8 cellular contexts compared by ENCODE assay signal in the genomic region with DNA sequence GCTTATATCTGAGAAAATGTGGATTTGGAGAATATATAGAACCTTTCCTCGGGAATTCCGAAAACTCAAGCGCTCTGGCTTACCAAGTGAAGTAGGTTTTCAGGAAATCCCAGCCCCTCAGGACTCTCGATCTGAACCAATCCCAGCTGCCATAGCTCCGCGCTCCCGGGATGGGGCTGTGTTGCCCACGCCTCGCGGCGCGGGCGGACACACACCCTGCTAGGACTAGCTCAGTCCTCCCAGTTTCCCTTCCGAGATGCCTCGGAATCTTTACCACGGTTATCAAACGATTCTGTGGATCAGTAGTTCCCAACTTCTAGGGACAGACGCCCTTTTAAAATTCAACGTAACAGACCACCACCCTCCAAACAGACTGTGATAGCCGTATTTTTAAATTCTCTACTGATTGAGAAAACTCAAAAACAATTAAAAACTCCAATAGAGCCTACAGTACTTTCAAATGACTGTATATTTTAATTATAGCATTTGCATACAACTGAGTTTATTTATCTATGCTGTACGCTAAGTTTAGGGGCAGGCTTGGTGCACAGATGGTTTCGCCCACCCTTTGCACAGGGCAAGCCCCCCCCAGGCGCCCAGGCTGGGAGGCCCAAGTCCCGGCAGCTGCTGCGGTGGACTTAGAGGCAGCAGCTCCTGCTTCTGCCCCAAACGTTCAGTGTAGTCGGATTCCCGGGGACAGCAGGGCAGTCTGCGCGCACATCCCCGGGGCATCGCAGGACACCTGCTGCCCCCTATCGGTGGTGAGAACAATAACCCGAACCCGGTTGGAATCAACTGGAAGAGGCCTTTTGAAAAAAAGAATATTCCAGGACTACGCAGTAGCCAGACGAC. TPM values are rescaled to one million over a fixed set of nuclear protein-coding genes. Genes with fewer than 3 reads are reported as not detected.
DNase-seq lines count a peak whose midpoint lies in the region; ATAC-seq and TF ChIP-seq lines count a peak whose summit lies in the region.

No MANE protein-coding gene starts in this region.

- H3K4me3 ChIP-seq in breast epithelium: peak overlapping the region; percentile 82 to 87 (median 86)
- peak overlapping the region; percentile 66 for H3K4me3 ChIP-seq in iPS-18c (ENCODE audit: insufficient read depth, low read depth, low read length)
- peak overlapping the region; percentile 97 for H3K4me3 ChIP-seq in skeletal muscle satellite cell (ENCODE audit: low read length)

- intact Hi-C loops in breast epithelium (cut with DNase I; ENCODE audit: low total_unique reads): no loop called here

- H3K27me3 ChIP-seq in breast epithelium (no peaks in the 10 kb centered on the region), skeletal muscle satellite cell (ENCODE audit: control insufficient read depth, insufficient read depth, low read length) (no peaks in the 10 kb centered on the region)

- peak overlapping the region; percentile 70 for H3K9ac ChIP-seq in skeletal muscle satellite cell (ENCODE audit: low read depth, low read length)

- peak overlapping the region; percentile 97 to 99 for H3K27ac ChIP-seq in breast epithelium

- H3K4me2 ChIP-seq in skeletal muscle satellite cell (ENCODE audit: low read length): peak overlapping the region; percentile 98

- no peak for TF ChIP-seq POLR2A in breast epithelium (IDR thresholded peaks at IDR 0.05)

- H3K9me3 ChIP-seq in breast epithelium: no peaks in the 10 kb centered on the region
- no peaks in the 10 kb centered on the region for H3K9me3 ChIP-seq in iPS-18c (ENCODE audit: control insufficient read depth, insufficient read depth, low read length)
- H3K9me3 ChIP-seq in skeletal muscle satellite cell (replicated peaks; ENCODE audit: low read length): no peaks in the 10 kb centered on the region

- ATAC-seq in HG02623 (IDR thresholded peaks at IDR 0.05; ENCODE audit: unreplicated experiment): peak; percentile 53

- H3K36me3 ChIP-seq in breast epithelium: no peaks in the 10 kb centered on the region
- no peaks in the 10 kb centered on the region for H3K36me3 ChIP-seq in skeletal muscle satellite cell (ENCODE audit: insufficient read depth, low read length)

- peak; percentile 60 to 90 (median 77) for TF ChIP-seq CTCF in breast epithelium (IDR thresholded peaks at IDR 0.05)

- H3K4me1 ChIP-seq in breast epithelium (no peaks in the 10 kb centered on the region), skeletal muscle satellite cell (ENCODE audit: control insufficient read depth, insufficient read depth, low read length) (peaks cover 10% of the 10 kb centered on the region)

- DNase-seq in NCI-H1092 treated with DMSO at 0.1 percent for 48 hours (lab: John Stamatoyannopoulos, UW) (peak; percentile 22), NCI-H1092 (lab: John Stamatoyannopoulos, UW) (no peak), NAMALWA (ENCODE audit: low spot score) (peak; percentile 82), UCSD-AML1 (lab: John Stamatoyannopoulos, UW; ENCODE audit: unreplicated experiment) (peak; percentile 44), breast epithelium (ENCODE audit: low spot score in 2 of 2) (peak; percentile 50 to 73)

RNA-seq across cellular contexts. Expression of a gene that starts 52.3 kb away (rescaled TPM):
- under 1 TPM in 1 of 3 donors, not detected in 2; 0.33 TPM for total RNA-seq in breast epithelium
- not detected in 2 replicates for total RNA-seq in skeletal muscle satellite cell (2012; rRNA removed)
